ENCODE assay signal across 9 cellular contexts in the genomic region with DNA sequence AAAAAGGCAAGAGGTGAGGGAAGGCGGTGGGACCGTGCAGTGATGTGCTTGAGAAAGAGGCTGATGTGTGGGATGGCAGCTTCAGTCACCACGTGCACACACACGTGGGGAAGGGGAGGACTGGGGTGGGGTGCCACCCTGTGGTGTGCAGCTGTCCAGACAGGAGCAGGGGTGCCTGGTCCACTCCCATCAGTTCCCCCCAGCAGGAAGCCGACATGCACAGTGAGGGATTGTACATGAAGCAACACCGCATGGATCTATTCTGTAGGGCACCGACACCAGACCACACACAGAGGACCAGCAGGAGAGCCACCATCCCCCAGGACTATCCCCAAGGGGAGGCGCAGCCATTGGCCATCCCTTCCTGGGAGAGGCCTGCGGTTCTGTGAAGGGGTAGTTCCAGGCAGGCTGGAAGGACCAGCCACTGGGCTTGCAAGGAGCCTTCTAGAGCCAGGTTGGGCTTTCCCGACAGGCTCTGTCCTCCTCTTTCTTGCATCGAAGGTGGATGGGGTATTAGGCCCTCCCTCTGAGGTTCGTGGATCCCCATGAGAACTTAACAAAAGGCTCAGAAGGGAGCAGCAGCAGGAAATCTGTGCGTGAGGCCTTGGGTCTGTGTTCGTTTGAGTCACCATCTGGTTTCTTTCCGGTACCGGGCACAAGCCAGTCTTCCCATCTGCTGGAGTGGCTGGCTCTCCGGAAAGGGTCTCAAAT. TPM values are rescaled to one million over a fixed set of nuclear protein-coding genes. Genes with fewer than 3 reads are reported as not detected.
DNase-seq lines count a peak whose midpoint lies in the region; ATAC-seq and TF ChIP-seq lines count a peak whose summit lies in the region.
"Had no signal": no experiment of that assay in that cellular context is flagged by ENCODE, and none has a peak within 500 bp of the region (broad histone marks: within the 10 kb centered on the region; RNA-seq: fewer than 3 reads in every experiment).

No MANE protein-coding gene starts in this region.

- H3K9me3 Mint-ChIP-seq in activated T-helper 1 cell treated with anti-CD3 and anti-CD28 coated beads, Interleukin-12 subunit alpha, Interleukin-12 subunit beta, Interleukin-2, Interleukin-4 antibody, amounts not matched to agents 30 ng/mL and 10 ng/mL and 1 ng/mL, durations not matched to agents 14 hours and 24 hours and 36 hours = no peaks in the 10 kb centered on the region
- H3K9me3 Mint-ChIP-seq: stimulated activated naive CD8-positive, alpha-beta T cell treated with anti-CD3 and anti-CD28 coated beads, Interleukin-15, Interleukin-2, amounts not matched to agents 100 ng/mL and 50 ng/mL, for 24 hours had no signal

- H3K27ac ChIP-seq in heart left ventricle = peak overlapping the region in 11 of 12 donors; percentile 16 to 87 (median 75)
- peak overlapping the region; percentile 80 for H3K27ac ChIP-seq in WERI-Rb-1
- H3K27ac ChIP-seq in layer of hippocampus (ENCODE audit: low read depth, low read length) = peak overlapping the region; percentile 32
- peak overlapping the region in 1 of 2 donors; percentile 4 for H3K27ac ChIP-seq in aorta (ENCODE audit: low read depth in 1 of 2, low read length in 2 of 2)

- TF ChIP-seq POLR2A in heart left ventricle (IDR thresholded peaks at IDR 0.05) = no peak

- H3K27me3 ChIP-seq in heart left ventricle (no peaks in the 10 kb centered on the region), WERI-Rb-1 (ENCODE audit: insufficient read depth, low read depth, severe bottlenecking) (no peaks in the 10 kb centered on the region), layer of hippocampus (ENCODE audit: control insufficient read depth, insufficient read depth, low read length) (no peaks in the 10 kb centered on the region), aorta (ENCODE audit: control insufficient read depth in 1 of 2, insufficient read depth in 2 of 2, low read length in 1 of 2) (no peaks in the 10 kb centered on the region)

- intact Hi-C loops in heart left ventricle (cut with DNase I) = loop anchor here in 9 of 10 donors (1.0 to 10.0 kb wide), 7 partner anchors 57 to 219 kb away; a partner anchor contains a TSS
- intact Hi-C loops in left cardiac atrium (cut with DNase I) = loop anchor here (2.0 to 5.0 kb wide), 2 partner anchors 92 to 93 kb away; no protein-coding TSS in a partner anchor
- intact Hi-C loops in aorta (cut with DNase I) = loop anchor here (1.0 to 10.0 kb wide), 5 partner anchors 37 to 219 kb away; a partner anchor contains a TSS
- intact Hi-C loops in activated T-helper 1 cell treated with anti-CD3 and anti-CD28 coated beads, Interleukin-12 subunit alpha, Interleukin-12 subunit beta, Interleukin-2, Interleukin-4 antibody, amounts not matched to agents 30 ng/mL and 10 ng/mL and 1 ng/mL, durations not matched to agents 14 hours and 24 hours and 36 hours (cut with micrococcal nuclease) = loop anchor here (1.0 to 10.0 kb wide), 3 partner anchors 93 to 219 kb away; a partner anchor contains a TSS

- H3K4me1 ChIP-seq in heart left ventricle = peaks cover 0 to 58% (median 48%) of the 10 kb centered on the region in 12 donors
- H3K4me1 ChIP-seq in aorta (ENCODE audit: control insufficient read depth in 1 of 2, insufficient read depth in 2 of 2, low read length in 2 of 2) = no peaks in the 10 kb centered on the region

- peaks cover 57% of the 10 kb centered on the region for H3K4me1 Mint-ChIP-seq in activated T-helper 1 cell treated with anti-CD3 and anti-CD28 coated beads, Interleukin-12 subunit alpha, Interleukin-12 subunit beta, Interleukin-2, Interleukin-4 antibody, amounts not matched to agents 30 ng/mL and 10 ng/mL and 1 ng/mL, durations not matched to agents 14 hours and 24 hours and 36 hours (ENCODE audit: low read depth)

- H3K27ac Mint-ChIP-seq in activated T-helper 1 cell treated with anti-CD3 and anti-CD28 coated beads, Interleukin-12 subunit alpha, Interleukin-12 subunit beta, Interleukin-2, Interleukin-4 antibody, amounts not matched to agents 30 ng/mL and 10 ng/mL and 1 ng/mL, durations not matched to agents 14 hours and 24 hours and 36 hours = no peak overlapping the region
- H3K27ac Mint-ChIP-seq: stimulated activated naive CD8-positive, alpha-beta T cell treated with anti-CD3 and anti-CD28 coated beads, Interleukin-15, Interleukin-2, amounts not matched to agents 100 ng/mL and 50 ng/mL, for 24 hours had no signal

- peak in 3 of 12 donors; percentile 8 to 17 (median 10) for TF ChIP-seq CTCF in heart left ventricle (IDR thresholded peaks at IDR 0.05)
- TF ChIP-seq CTCF in WERI-Rb-1 (IDR thresholded peaks at IDR 0.05; ENCODE audit: low read depth, low read length) = peak; percentile 59

- H3K27me3 Mint-ChIP-seq in activated T-helper 1 cell treated with anti-CD3 and anti-CD28 coated beads, Interleukin-12 subunit alpha, Interleukin-12 subunit beta, Interleukin-2, Interleukin-4 antibody, amounts not matched to agents 30 ng/mL and 10 ng/mL and 1 ng/mL, durations not matched to agents 14 hours and 24 hours and 36 hours (ENCODE audit: insufficient read depth) = peaks cover 13% of the 10 kb centered on the region
- H3K27me3 Mint-ChIP-seq: stimulated activated naive CD8-positive, alpha-beta T cell treated with anti-CD3 and anti-CD28 coated beads, Interleukin-15, Interleukin-2, amounts not matched to agents 100 ng/mL and 50 ng/mL, for 24 hours had no signal

- ATAC-seq in heart left ventricle (no peak), left cardiac atrium (no peak), aorta (ENCODE audit: low FRiP score) (peak; percentile 4), GM21528 (IDR thresholded peaks at IDR 0.05; ENCODE audit: low FRiP score, unreplicated experiment) (no peak), HG02938 (IDR thresholded peaks at IDR 0.05; ENCODE audit: unreplicated experiment) (no peak)

- peaks cover 0 to 18% (median 6%) of the 10 kb centered on the region in 9 donors for H3K36me3 ChIP-seq in heart left ventricle
- no peaks in the 10 kb centered on the region for H3K36me3 ChIP-seq in WERI-Rb-1
- no peaks in the 10 kb centered on the region for H3K36me3 ChIP-seq in aorta (ENCODE audit: control insufficient read depth in 1 of 2, insufficient read depth in 2 of 2, low read length in 1 of 2)

- H3K4me3 Mint-ChIP-seq in activated T-helper 1 cell treated with anti-CD3 and anti-CD28 coated beads, Interleukin-12 subunit alpha, Interleukin-12 subunit beta, Interleukin-2, Interleukin-4 antibody, amounts not matched to agents 30 ng/mL and 10 ng/mL and 1 ng/mL, durations not matched to agents 14 hours and 24 hours and 36 hours = no peak overlapping the region
- H3K4me3 Mint-ChIP-seq: stimulated activated naive CD8-positive, alpha-beta T cell treated with anti-CD3 and anti-CD28 coated beads, Interleukin-15, Interleukin-2, amounts not matched to agents 100 ng/mL and 50 ng/mL, for 24 hours had no signal

- DNase-seq in heart left ventricle = peak in 1 of 5 donors; percentile 36
- no peak for DNase-seq in left cardiac atrium
- peak; percentile 70 for DNase-seq in WERI-Rb-1
- peak in 1 of 2 donors; percentile 75 for DNase-seq in aorta
- DNase-seq in activated T-helper 1 cell treated with anti-CD3 and anti-CD28 coated beads, Interleukin-12 subunit alpha, Interleukin-12 subunit beta, Interleukin-2, Interleukin-4 antibody, amounts not matched to agents 30 ng/mL and 10 ng/mL and 1 ng/mL, durations not matched to agents 14 hours and 24 hours and 36 hours (ENCODE audit: low spot score) = no peak

- peak overlapping the region in 1 of 12 donors; percentile 45 for H3K4me3 ChIP-seq in heart left ventricle
- H3K4me3 ChIP-seq in WERI-Rb-1 (ENCODE audit: low read depth, low read length) = peak overlapping the region; percentile 21
- H3K4me3 ChIP-seq in aorta (ENCODE audit: low read length in 2 of 2) = no peak overlapping the region

- H3K9me3 ChIP-seq in heart left ventricle (no peaks in the 10 kb centered on the region), WERI-Rb-1 (ENCODE audit: severe bottlenecking) (no peaks in the 10 kb centered on the region), aorta (ENCODE audit: control insufficient read depth, low read length) (no peaks in the 10 kb centered on the region)

- peaks cover 2% of the 10 kb centered on the region for H3K36me3 Mint-ChIP-seq in activated T-helper 1 cell treated with anti-CD3 and anti-CD28 coated beads, Interleukin-12 subunit alpha, Interleukin-12 subunit beta, Interleukin-2, Interleukin-4 antibody, amounts not matched to agents 30 ng/mL and 10 ng/mL and 1 ng/mL, durations not matched to agents 14 hours and 24 hours and 36 hours (ENCODE audit: low read depth)

- WGBS in heart left ventricle, 4 donors = 56 to 68% (median 62%) methylated on average over 12 to 17 of the region's 17 CpGs
- 39 to 44% methylated on average over 17 of the region's 17 CpGs for WGBS in aorta, 2 donors

RNA-seq across cellular contexts. Expression of a gene that starts 59.7 kb away (rescaled TPM):
- 10 to 100 TPM; 14.7 to 34.3 (median 18.1) TPM for total RNA-seq in heart left ventricle
- 1 to 10 TPM; 7.0 TPM for polyA plus RNA-seq in heart left ventricle
- total RNA-seq in left cardiac atrium = 10 to 100 TPM; 29.4 to 37.7 TPM
- total RNA-seq in aorta = 10 to 100 TPM; 46.5 to 82.9 TPM
- 10 to 100 TPM; 10.9 to 49.8 TPM for polyA plus RNA-seq in aorta
- 5.5 and 6.2 TPM in 2 replicates for total RNA-seq in activated T-helper 1 cell treated with anti-CD3 and anti-CD28 coated beads, Interleukin-12 subunit alpha, Interleukin-12 subunit beta, Interleukin-2, Interleukin-4 antibody, amounts not matched to agents 30 ng/mL and 10 ng/mL and 1 ng/mL, durations not matched to agents 14 hours and 24 hours and 36 hours
